24 cellular contexts compared by ENCODE assay signal in genomic region chr5:148837383-148837782, GRCh38.
"Had no signal": no experiment of that assay in that cellular context is flagged by ENCODE, and none has a peak within 500 bp of the region (broad histone marks: within the 10 kb centered on the region; RNA-seq: fewer than 3 reads in every experiment).

No MANE protein-coding gene starts in this region.

- H3K9me3 ChIP-seq: esophagus squamous epithelium, gastroesophageal sphincter, lower lobe of right lung, testis, uterus had no signal

- H3K27me3 ChIP-seq: esophagus squamous epithelium, gastroesophageal sphincter, testis, uterus had no signal

- DNase-seq: activated CD8-positive, alpha-beta memory T cell treated with anti-CD3 and anti-CD28 coated beads, Interleukin-2, amount 50 U/mL, for 4 hours; activated naive CD4-positive, alpha-beta T cell; activated T-cell treated with anti-CD3 and anti-CD28 coated beads, Interleukin-2, amount 50 U/mL, for 24 hours; amniotic stem cell; cerebellar nuclear complex; endodermal cell; esophagus squamous epithelium; head of caudate nucleus; left colon; lower lobe of right lung; nephron progenitor cell; occipital lobe; small intestine; stimulated activated CD4-positive, alpha-beta T cell treated with anti-CD3 and anti-CD28 coated beads, Interleukin-2, amount 100 ng/mL, for 24 hours; stimulated activated naive CD4-positive, alpha-beta T cell; testis; trophoblast cell; uterus had no signal

- H3K27ac Mint-ChIP-seq: activated naive CD8-positive, alpha-beta T cell; activated T-cell treated with anti-CD3 and anti-CD28 coated beads, Interleukin-2, amount 50 U/mL, for 24 hours; activated T-helper 2 cell treated with anti-CD3 and anti-CD28 coated beads, Interferon-gamma antibody, Interleukin-2, Interleukin-4, amounts not matched to agents 10 μg/mL and 5 μg/mL and 100 μg/mL, durations not matched to agents 14 hours and 24 hours and 36 hours; endodermal cell; nephron progenitor cell; T-helper 2 cell treated with Interferon-gamma antibody and Interleukin-4, amounts not matched to agents 5 μg/mL and 100 μg/mL, for 36 hours had no signal

- H3K27ac ChIP-seq: coronary artery, gastroesophageal sphincter, lower lobe of right lung, testis, uterus had no signal

- H3K9me3 Mint-ChIP-seq: activated T-cell treated with anti-CD3 and anti-CD28 coated beads, Interleukin-2, amount 50 U/mL, for 24 hours; activated T-helper 2 cell treated with anti-CD3 and anti-CD28 coated beads, Interferon-gamma antibody, Interleukin-2, Interleukin-4, amounts not matched to agents 10 μg/mL and 5 μg/mL and 100 μg/mL, durations not matched to agents 14 hours and 24 hours and 36 hours; endodermal cell; nephron progenitor cell; T-helper 2 cell treated with Interferon-gamma antibody and Interleukin-4, amounts not matched to agents 5 μg/mL and 100 μg/mL, for 36 hours had no signal

- H3K4me3 ChIP-seq: coronary artery, esophagus squamous epithelium, gastroesophageal sphincter, lower lobe of right lung, testis, uterus had no signal

- H3K4me3 Mint-ChIP-seq: activated naive CD8-positive, alpha-beta T cell; activated T-cell treated with anti-CD3 and anti-CD28 coated beads, Interleukin-2, amount 50 U/mL, for 24 hours; endodermal cell; nephron progenitor cell; T-helper 2 cell treated with Interferon-gamma antibody and Interleukin-4, amounts not matched to agents 5 μg/mL and 100 μg/mL, for 36 hours had no signal

- H3K27me3 Mint-ChIP-seq: activated T-cell treated with anti-CD3 and anti-CD28 coated beads, Interleukin-2, amount 50 U/mL, for 24 hours had no signal

- H3K36me3 ChIP-seq: gastroesophageal sphincter, uterus had no signal

- ATAC-seq: gastroesophageal sphincter, lower lobe of right lung, sciatic nerve had no signal

- H3K4me1 ChIP-seq: testis, uterus had no signal

- H3K4me1 Mint-ChIP-seq: nephron progenitor cell had no signal
